11 cellular contexts compared by ENCODE assay signal in the genomic region with DNA sequence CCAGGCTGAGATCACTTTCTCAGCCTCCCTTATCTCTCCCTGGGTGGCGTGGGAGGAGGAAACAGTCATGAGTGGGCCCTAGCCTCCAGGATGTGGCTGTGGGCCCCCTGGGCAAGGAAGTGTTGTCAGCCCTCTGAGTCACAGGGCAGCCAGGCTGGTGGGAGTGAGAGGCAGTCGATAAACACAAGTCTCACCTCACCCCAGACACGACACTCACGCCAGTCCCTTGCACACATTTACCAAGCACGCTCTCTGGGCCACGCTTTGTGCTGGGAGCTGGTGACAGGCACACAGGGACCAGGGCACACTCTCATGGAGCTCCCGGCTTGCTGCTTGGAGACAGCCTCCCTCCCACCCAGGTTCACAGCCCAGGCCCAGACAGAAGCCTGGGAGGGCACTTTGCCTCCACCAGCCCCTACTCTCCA. TPM values are rescaled to one million over a fixed set of nuclear protein-coding genes. Genes with fewer than 3 reads are reported as not detected.
DNase-seq lines count a peak whose midpoint lies in the region; ATAC-seq and TF ChIP-seq lines count a peak whose summit lies in the region.
"Had no signal": no experiment of that assay in that cellular context is flagged by ENCODE, and none has a peak within 500 bp of the region (broad histone marks: within the 10 kb centered on the region; RNA-seq: fewer than 3 reads in every experiment).

No MANE protein-coding gene starts in this region.

- no peaks in the 10 kb centered on the region for H3K4me1 ChIP-seq in foreskin keratinocyte
- H3K4me1 ChIP-seq in testis = no peaks in the 10 kb centered on the region
- H3K4me1 ChIP-seq: uterus had no signal

- no peaks in the 10 kb centered on the region for H3K36me3 ChIP-seq in testis (ENCODE audit: low read depth, missing control alignments)
- H3K36me3 ChIP-seq: uterus had no signal

- TF ChIP-seq CTCF in foreskin keratinocyte (conservative IDR thresholded peaks at IDR 0.05) = no peak
- no peak for TF ChIP-seq CTCF in testis (IDR thresholded peaks at IDR 0.05)

- H3K27ac ChIP-seq in foreskin keratinocyte = no peak overlapping the region
- H3K27ac ChIP-seq in testis = no peak overlapping the region
- H3K27ac ChIP-seq: uterus had no signal

- peaks cover 3% of the 10 kb centered on the region for H3K27me3 ChIP-seq in foreskin keratinocyte
- H3K27me3 ChIP-seq in testis = no peaks in the 10 kb centered on the region
- H3K27me3 ChIP-seq: uterus had no signal

- peak; percentile 14 for ATAC-seq in foreskin keratinocyte
- no peak for ATAC-seq in GM21576 (IDR thresholded peaks at IDR 0.05; ENCODE audit: unreplicated experiment)
- ATAC-seq in GM18873 (IDR thresholded peaks at IDR 0.05; ENCODE audit: low FRiP score, unreplicated experiment) = no peak
- ATAC-seq: T-helper 17 cell had no signal

- no peak for TF ChIP-seq POLR2A in testis (IDR thresholded peaks at IDR 0.05)

- 75 to 88% methylated on average over 6 to 7 of the region's 7 CpGs for WGBS in testis, 2 donors

- intact Hi-C loops in testis (cut with DNase I; ENCODE audit: low total_unique reads) = no loop called here

- H3K4me3 ChIP-seq in testis = no peak overlapping the region
- H3K4me3 ChIP-seq: uterus had no signal

- H3K9me3 ChIP-seq in testis = no peaks in the 10 kb centered on the region
- H3K9me3 ChIP-seq: uterus had no signal

- peak; percentile 72 for DNase-seq in M059J (ENCODE audit: low read depth)
- DNase-seq in activated CD8-positive, alpha-beta memory T cell treated with anti-CD3 and anti-CD28 coated beads, Interleukin-2, amount 50 U/mL, for 1 hour (ENCODE audit: extremely low read depth) = peak; percentile 17
- no peak for DNase-seq in foreskin keratinocyte
- peak; percentile 19 for DNase-seq in stimulated activated CD8-positive, alpha-beta memory T cell treated with anti-CD3 and anti-CD28 coated beads, Interleukin-15, amount 100 ng/mL, for 1 hour (ENCODE audit: low read depth)
- DNase-seq in SKM-1 (lab: John Stamatoyannopoulos, UW; ENCODE audit: unreplicated experiment) = no peak
- DNase-seq in testis = no peak
- DNase-seq: T-helper 17 cell, uterus had no signal

RNA-seq across cellular contexts. Expression of a gene that starts 1.9 kb away (rescaled TPM):
- not detected in 2 replicates for total RNA-seq in M059J (2014; rRNA removed; shearing (Covaris generic))
- not detected in 2 replicates for total RNA-seq in foreskin keratinocyte
- not detected in 2 replicates for polyA plus RNA-seq in foreskin keratinocyte
- total RNA-seq in testis = under 1 TPM; 0.19 to 0.24 TPM
- not detected for polyA plus RNA-seq in testis (ENCODE audit: insufficient read depth, low read depth, low replicate concordance)
- total RNA-seq: HT-29, T-helper 17 cell, uterus had no signal

RNA-seq across cellular contexts. Expression of a gene that starts 12.7 kb away (rescaled TPM):
- 0.22 TPM in 1 of 2 replicates, not detected in the other for total RNA-seq in M059J (2014; rRNA removed; shearing (Covaris generic))
- total RNA-seq in foreskin keratinocyte = 0.32 and 0.58 TPM in 2 replicates
- 0.10 and 0.17 TPM in 2 replicates for polyA plus RNA-seq in foreskin keratinocyte
- total RNA-seq in testis = 1 to 10 TPM in 1 of 2 donors, under 1 TPM in 1; 0.93 to 1.1 TPM
- 0.99 TPM for polyA plus RNA-seq in testis (ENCODE audit: insufficient read depth, low read depth, low replicate concordance)
- total RNA-seq: HT-29, T-helper 17 cell, uterus had no signal

RNA-seq across cellular contexts. Expression of a gene that starts 22.1 kb away (rescaled TPM):
- not detected in 2 replicates for total RNA-seq in M059J (2014; rRNA removed; shearing (Covaris generic))
- total RNA-seq in foreskin keratinocyte = 0.11 TPM in 1 of 2 replicates, not detected in the other
- 0.03 and 0.06 TPM in 2 replicates for polyA plus RNA-seq in foreskin keratinocyte
- total RNA-seq in testis = under 1 TPM in 1 of 2 donors, not detected in 1; 0.19 TPM
- polyA plus RNA-seq in testis (ENCODE audit: insufficient read depth, low read depth, low replicate concordance) = not detected
- total RNA-seq: HT-29, T-helper 17 cell, uterus had no signal

RNA-seq across cellular contexts. Expression of a gene that starts 40.1 kb away (rescaled TPM):
- not detected in 2 replicates for total RNA-seq in M059J (2014; rRNA removed; shearing (Covaris generic))
- not detected in 2 replicates for total RNA-seq in foreskin keratinocyte
- not detected in 2 replicates for polyA plus RNA-seq in foreskin keratinocyte
- not detected for total RNA-seq in testis
- not detected for polyA plus RNA-seq in testis (ENCODE audit: insufficient read depth, low read depth, low replicate concordance)
- total RNA-seq: HT-29, T-helper 17 cell, uterus had no signal

RNA-seq across cellular contexts. Expression of a gene that starts 58.9 kb away (rescaled TPM):
- total RNA-seq in M059J (2014; rRNA removed; shearing (Covaris generic)) = not detected in 2 replicates
- total RNA-seq in foreskin keratinocyte (0.48 TPM in 1 of 2 replicates, not detected in the other), testis (not detected)
- polyA plus RNA-seq in foreskin keratinocyte (0.74 TPM in 1 of 2 replicates, not detected in the other), testis (ENCODE audit: insufficient read depth, low read depth, low replicate concordance) (not detected)
- total RNA-seq: HT-29, T-helper 17 cell, uterus had no signal

Comparison
In these comparisons a context has a peak if more than half of its experiments do, and no peak if none do; other contexts are left out.
1. DNase-seq: peak in M059J (single experiment), activated CD8-positive, alpha-beta memory T cell treated with anti-CD3 and anti-CD28 coated beads, Interleukin-2, amount 50 U/mL, for 1 hour (single experiment) and stimulated activated CD8-positive, alpha-beta memory T cell treated with anti-CD3 and anti-CD28 coated beads, Interleukin-15, amount 100 ng/mL, for 1 hour (single experiment); none in foreskin keratinocyte (0 of 2), SKM-1 (single experiment) and testis (single experiment).